In the genomic region with DNA sequence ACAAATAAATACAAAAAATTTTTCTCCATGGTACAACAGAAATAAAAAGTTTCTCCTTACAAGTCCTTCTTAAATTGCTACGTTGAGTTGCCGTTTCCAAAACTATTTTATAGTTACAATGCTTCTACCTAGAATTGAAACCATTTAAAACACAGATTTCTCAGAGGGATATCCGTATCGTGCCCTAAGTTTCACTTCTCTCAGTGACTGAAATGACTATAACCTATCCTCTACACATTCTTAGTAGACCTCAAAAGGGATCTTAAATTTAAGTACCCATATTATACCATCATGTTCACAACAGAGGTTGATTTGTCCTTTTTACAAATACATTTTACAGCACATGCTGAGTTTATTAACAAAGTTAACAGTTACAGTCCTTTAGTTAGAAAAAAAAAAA, we compare ENCODE assay signal across 11 cellular contexts. TPM values are rescaled to one million over a fixed set of nuclear protein-coding genes. Genes with fewer than 3 reads are reported as not detected.
DNase-seq lines count a peak whose midpoint lies in the region; ATAC-seq and TF ChIP-seq lines count a peak whose summit lies in the region.
"Had no signal": no experiment of that assay in that cellular context is flagged by ENCODE, and none has a peak within 500 bp of the region (broad histone marks: within the 10 kb centered on the region; RNA-seq: fewer than 3 reads in every experiment).

No MANE protein-coding gene starts in this region.

- peak overlapping the region; percentile 68 for H3K4me3 Mint-ChIP-seq in activated B cell treated with CpG ODN at 0.5 μM for 24 hours
- H3K4me3 Mint-ChIP-seq: activated naive CD8-positive, alpha-beta T cell treated with anti-CD3 and anti-CD28 coated beads, Interleukin-2, amount 50 U/mL, for 24 hours had no signal

- no peak for DNase-seq in activated B cell treated with CpG ODN at 0.5 μM for 24 hours
- no peak for DNase-seq in SW 1271 (lab: John Stamatoyannopoulos, UW)
- DNase-seq in activated T-cell treated with anti-CD3 and anti-CD28 coated beads, Interleukin-2, amount 50 U/mL, for 1 hour: no peak
- DNase-seq in HEK293T (ENCODE audit: extremely low spot score): no peak
- DNase-seq in medulla oblongata (ENCODE audit: extremely low spot score): no peak
- DNase-seq: activated naive CD8-positive, alpha-beta T cell treated with anti-CD3 and anti-CD28 coated beads, Interleukin-2, amount 50 U/mL, for 24 hours; Caco-2 had no signal

- ATAC-seq in GM18520 (IDR thresholded peaks at IDR 0.05; ENCODE audit: unreplicated experiment): peak; percentile 85
- ATAC-seq in GM21360 (IDR thresholded peaks at IDR 0.05; ENCODE audit: unreplicated experiment): peak; percentile 87
- peak; percentile 83 for ATAC-seq in HG03039 (IDR thresholded peaks at IDR 0.05; ENCODE audit: unreplicated experiment)
- peak; percentile 93 for ATAC-seq in activated B cell treated with CpG ODN at 0.5 μM for 24 hours (ENCODE audit: low read depth)
- ATAC-seq: activated naive CD8-positive, alpha-beta T cell treated with anti-CD3 and anti-CD28 coated beads, Interleukin-2, amount 50 U/mL, for 24 hours had no signal

- no peaks in the 10 kb centered on the region for H3K9me3 Mint-ChIP-seq in activated B cell treated with CpG ODN at 0.5 μM for 24 hours
- H3K9me3 Mint-ChIP-seq: activated naive CD8-positive, alpha-beta T cell treated with anti-CD3 and anti-CD28 coated beads, Interleukin-2, amount 50 U/mL, for 24 hours had no signal

- intact Hi-C loops in activated B cell treated with CpG ODN at 0.5 μM for 24 hours (cut with micrococcal nuclease): loop anchor here (1.0 to 2.0 kb wide), 3 partner anchors 9 to 43 kb away; a partner anchor contains a TSS

- H3K4me1 Mint-ChIP-seq in activated B cell treated with CpG ODN at 0.5 μM for 24 hours: peaks cover 31% of the 10 kb centered on the region

- peak overlapping the region; percentile 84 for H3K27ac Mint-ChIP-seq in activated B cell treated with CpG ODN at 0.5 μM for 24 hours
- H3K27ac Mint-ChIP-seq: activated naive CD8-positive, alpha-beta T cell treated with anti-CD3 and anti-CD28 coated beads, Interleukin-2, amount 50 U/mL, for 24 hours had no signal

- H3K27me3 Mint-ChIP-seq in activated B cell treated with CpG ODN at 0.5 μM for 24 hours: no peaks in the 10 kb centered on the region
- H3K27me3 Mint-ChIP-seq: activated naive CD8-positive, alpha-beta T cell treated with anti-CD3 and anti-CD28 coated beads, Interleukin-2, amount 50 U/mL, for 24 hours had no signal

- peaks cover 53% of the 10 kb centered on the region for H3K36me3 Mint-ChIP-seq in activated B cell treated with CpG ODN at 0.5 μM for 24 hours (ENCODE audit: low read depth)

- TF ChIP-seq CTCF in activated B cell treated with CpG ODN at 0.5 μM for 24 hours (IDR thresholded peaks at IDR 0.05): no peak

- POLR2A ChIA-PET in activated B cell treated with CpG ODN at 0.5 μM for 24 hours (lab: Charles Lee) (interaction anchor here (0.6 to 1.4 kb wide), 3 partner anchors 10 to 218 kb away, joined by 3 to 10 read pairs (median 4); a partner anchor contains a TSS), HEK293T (lab: Yijun Ruan, JAX) (no interaction called here)

- CTCF ChIA-PET in activated B cell treated with CpG ODN at 0.5 μM for 24 hours (lab: Charles Lee): interaction anchor here (0.6 to 1.5 kb wide), 3 partner anchors 25 to 1905 kb away, joined by 3 to 6 read pairs (median 3); no protein-coding TSS in a partner anchor
- CTCF ChIA-PET in HEK293T (lab: Yijun Ruan, JAX): interaction anchor here (0.6 to 1.1 kb wide), 2 partner anchors 34 to 429 kb away, joined by 3 read pairs; no protein-coding TSS in a partner anchor

TF ChIP-seq in HEK293T, 16 proteins besides CTCF, POLR2A, EP300 and RAD21:
- TF ChIP-seq FOXK2 (IDR thresholded peaks at IDR 0.05) (no peak), TARDBP (IDR thresholded peaks at IDR 0.05) (no peak), ARNT (IDR thresholded peaks at IDR 0.05) (no peak), CTBP1 (IDR thresholded peaks at IDR 0.05; ENCODE audit: borderline replicate concordance) (no peak), BHLHE40 (IDR thresholded peaks at IDR 0.05; ENCODE audit: borderline replicate concordance) (no peak), SUZ12 (IDR thresholded peaks at IDR 0.05) (no peak), HDGF (IDR thresholded peaks at IDR 0.05; ENCODE audit: borderline replicate concordance) (no peak), FOXM1 (IDR thresholded peaks at IDR 0.05; ENCODE audit: borderline replicate concordance) (no peak), ZNF384 (IDR thresholded peaks at IDR 0.05) (no peak), NFRKB (IDR thresholded peaks at IDR 0.05) (no peak)
TF ChIP-seq in HEK293T: peak in this region for 0.

RNA-seq across cellular contexts. Expression of a gene that starts 44.1 kb away (rescaled TPM):
- 39.6 and 49.6 TPM in 2 replicates for total RNA-seq in activated B cell treated with CpG ODN at 0.5 μM for 24 hours

RNA-seq across cellular contexts. Expression of a gene that starts 51.7 kb away (rescaled TPM):
- total RNA-seq in activated B cell treated with CpG ODN at 0.5 μM for 24 hours: not detected in 2 replicates
- total RNA-seq: Caco-2, H1 had no signal

RNA-seq across cellular contexts. Expression of a gene that starts 57.8 kb away (rescaled TPM):
- total RNA-seq in activated B cell treated with CpG ODN at 0.5 μM for 24 hours: 13.8 and 15.5 TPM in 2 replicates
